8 cellular contexts compared by ENCODE assay signal in the genomic region with DNA sequence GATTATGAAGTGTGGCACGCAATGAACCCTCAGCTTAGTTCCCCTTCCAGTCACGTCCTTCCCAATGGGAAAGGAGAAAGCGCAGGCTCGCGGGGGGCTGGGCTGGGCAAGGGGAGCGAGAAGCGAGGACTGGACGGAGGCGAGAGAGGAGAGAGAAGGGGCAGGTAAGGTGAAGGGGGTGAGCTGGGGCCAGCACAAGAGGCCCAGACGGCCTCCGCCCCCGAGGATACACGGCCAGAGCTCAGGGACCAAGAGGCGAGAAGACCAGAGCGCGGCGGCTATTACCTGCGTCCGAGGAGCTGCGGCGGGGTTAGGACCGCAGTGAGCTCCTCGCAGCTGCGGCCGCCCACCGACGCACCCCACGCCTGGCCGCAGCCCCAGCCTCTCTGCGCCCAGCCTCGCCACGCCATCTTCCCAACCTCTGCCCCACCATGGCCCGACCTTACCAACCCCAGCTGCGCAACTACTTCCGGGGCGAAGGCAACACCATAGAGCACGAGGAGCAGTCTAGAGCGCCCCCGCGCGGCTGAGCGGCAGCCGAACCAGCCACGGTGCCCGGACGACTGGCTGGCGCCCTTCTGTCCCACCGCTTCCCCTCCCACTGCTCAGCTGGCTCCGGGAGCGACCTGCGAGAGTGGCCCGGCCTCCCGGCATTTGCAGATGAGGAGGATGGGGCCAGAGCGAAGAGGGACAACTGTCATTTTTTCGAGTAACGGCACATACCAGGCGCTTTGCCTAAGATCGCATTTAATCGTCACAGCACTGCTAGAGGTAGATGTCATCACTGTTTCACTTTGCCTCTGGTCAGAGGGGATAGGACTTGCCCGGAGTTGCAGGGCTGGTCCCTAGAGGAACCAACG. TPM values are rescaled to one million over a fixed set of nuclear protein-coding genes. Genes with fewer than 3 reads are reported as not detected.
A peak's percentile ranks its signal among the peaks of the same experiment; 100 is the strongest.
DNase-seq lines count a peak whose midpoint lies in the region; ATAC-seq and TF ChIP-seq lines count a peak whose summit lies in the region.

A gene with protein sequence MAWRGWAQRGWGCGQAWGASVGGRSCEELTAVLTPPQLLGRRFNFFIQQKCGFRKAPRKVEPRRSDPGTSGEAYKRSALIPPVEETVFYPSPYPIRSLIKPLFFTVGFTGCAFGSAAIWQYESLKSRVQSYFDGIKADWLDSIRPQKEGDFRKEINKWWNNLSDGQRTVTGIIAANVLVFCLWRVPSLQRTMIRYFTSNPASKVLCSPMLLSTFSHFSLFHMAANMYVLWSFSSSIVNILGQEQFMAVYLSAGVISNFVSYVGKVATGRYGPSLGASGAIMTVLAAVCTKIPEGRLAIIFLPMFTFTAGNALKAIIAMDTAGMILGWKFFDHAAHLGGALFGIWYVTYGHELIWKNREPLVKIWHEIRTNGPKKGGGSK (minus strand): TSS at position 444 of the 860 bp plus-strand sequence. CDS start 34 bp downstream, at position 410.

- no peaks in the 10 kb centered on the region for H3K36me3 ChIP-seq in right atrium auricular region
- H3K36me3 ChIP-seq in uterus = no peaks in the 10 kb centered on the region

- H3K27ac Mint-ChIP-seq in T-helper 1 cell treated with Interleukin-12 subunit alpha and Interleukin-12 subunit beta and Interleukin-4 antibody, amounts not matched to agents 30 μg/mL and 1 μg/mL, for 36 hours = peak within 1 kb of the TSS; percentile 93

- H3K4me3 Mint-ChIP-seq in T-helper 1 cell treated with Interleukin-12 subunit alpha and Interleukin-12 subunit beta and Interleukin-4 antibody, amounts not matched to agents 30 μg/mL and 1 μg/mL, for 36 hours = peak within 1 kb of the TSS; percentile 98

- peaks cover 31% of the 10 kb centered on the region for H3K4me1 Mint-ChIP-seq in T-helper 1 cell treated with Interleukin-12 subunit alpha and Interleukin-12 subunit beta and Interleukin-4 antibody, amounts not matched to agents 30 μg/mL and 1 μg/mL, for 36 hours (ENCODE audit: low read depth)

- H3K36me3 Mint-ChIP-seq in T-helper 1 cell treated with Interleukin-12 subunit alpha and Interleukin-12 subunit beta and Interleukin-4 antibody, amounts not matched to agents 30 μg/mL and 1 μg/mL, for 36 hours (ENCODE audit: low read depth) = peaks cover 5% of the 10 kb centered on the region

- peak; percentile 83 to 99 for TF ChIP-seq CTCF in right atrium auricular region (IDR thresholded peaks at IDR 0.05)
- TF ChIP-seq CTCF in uterus (IDR thresholded peaks at IDR 0.05) = peak; percentile 92 to 97 (median 94)

- peak within 1 kb of the TSS; percentile 84 to 95 for H3K4me3 ChIP-seq in right atrium auricular region
- peak within 1 kb of the TSS; percentile 58 to 81 for H3K4me3 ChIP-seq in uterus

- peak within 1 kb of the TSS; percentile 52 to 87 for H3K27ac ChIP-seq in right atrium auricular region
- H3K27ac ChIP-seq in uterus = peak within 1 kb of the TSS; percentile 71 to 76

- H3K27me3 ChIP-seq in right atrium auricular region (no peaks in the 10 kb centered on the region), uterus (no peaks in the 10 kb centered on the region)

- H3K9me3 Mint-ChIP-seq in T-helper 1 cell treated with Interleukin-12 subunit alpha and Interleukin-12 subunit beta and Interleukin-4 antibody, amounts not matched to agents 30 μg/mL and 1 μg/mL, for 36 hours = no peaks in the 10 kb centered on the region

- TF ChIP-seq POLR2A in GM15510 (IDR thresholded peaks at IDR 0.05; ENCODE audit: borderline replicate concordance, extremely low read depth, insufficient read length) = peak; percentile 89
- peak; percentile 25 to 46 for TF ChIP-seq POLR2A in uterus (IDR thresholded peaks at IDR 0.05)

- intact Hi-C loops in uterus (cut with DNase I; ENCODE audit: low total_unique reads) = no loop called here

- DNase-seq in NCI-H1694 (lab: John Stamatoyannopoulos, UW) (peak; percentile 89), amygdala (lab: John Stamatoyannopoulos, UW) (peak; percentile 71 to 97 (median 91)), right atrium auricular region (ENCODE audit: low spot score) (peak; percentile 95), pulmonary artery endothelial cell (ENCODE audit: low read depth, low spot score) (peak; percentile 63), uterus (peak; percentile 94 to 95)

- no peaks in the 10 kb centered on the region for H3K27me3 Mint-ChIP-seq in T-helper 1 cell treated with Interleukin-12 subunit alpha and Interleukin-12 subunit beta and Interleukin-4 antibody, amounts not matched to agents 30 μg/mL and 1 μg/mL, for 36 hours (ENCODE audit: low read depth)

- H3K9me3 ChIP-seq in right atrium auricular region = no peaks in the 10 kb centered on the region
- no peaks in the 10 kb centered on the region for H3K9me3 ChIP-seq in uterus

- peak; percentile 100 for ATAC-seq in HG02885 (IDR thresholded peaks at IDR 0.05; ENCODE audit: poor library complexity, unreplicated experiment)

- peaks cover 0 to 31% of the 10 kb centered on the region in 2 donors for H3K4me1 ChIP-seq in right atrium auricular region
- H3K4me1 ChIP-seq in uterus = peaks cover 0 to 12% of the 10 kb centered on the region in 2 donors

RNA-seq across cellular contexts. Expression of the gene that starts here (rescaled TPM):
- 10 to 100 TPM; 34.1 to 58.3 TPM for total RNA-seq in right atrium auricular region
- 32.6 and 53.7 TPM in 2 replicates for total RNA-seq in pulmonary artery endothelial cell
- 10 to 100 TPM in 2 of 4 donors, 1 to 10 TPM in 2; 7.4 to 69.9 (median 22.5) TPM for total RNA-seq in uterus

Comparison
In these comparisons a context has a peak if more than half of its experiments do, and no peak if none do; other contexts are left out.
1. Peak in every context shown above with its lines: DNase-seq, ATAC-seq, H3K4me3 ChIP-seq and H3K27ac ChIP-seq.